Comparison of ENCODE assay signal across 21 cellular contexts in the genomic region with DNA sequence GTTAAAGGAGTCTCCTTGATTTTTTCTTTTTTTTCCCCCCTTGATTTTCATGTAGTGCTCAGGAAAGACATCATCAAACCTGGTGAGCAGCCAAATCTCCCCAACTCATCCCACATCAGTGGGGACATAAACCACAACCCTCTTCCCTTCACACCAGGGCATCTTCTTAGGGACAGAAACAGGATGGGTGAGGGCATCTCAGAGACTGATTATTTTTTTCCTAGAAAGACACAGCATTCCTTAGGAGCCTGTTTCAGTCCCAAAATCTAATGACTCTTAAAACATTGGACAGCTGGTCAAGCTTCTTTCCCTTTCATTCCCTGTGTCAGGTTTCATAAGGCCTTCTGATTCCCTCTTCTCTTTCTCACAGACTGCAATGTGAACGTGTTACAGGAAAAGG.
"Had no signal": no experiment of that assay in that cellular context is flagged by ENCODE, and none has a peak within 500 bp of the region (broad histone marks: within the 10 kb centered on the region; RNA-seq: fewer than 3 reads in every experiment).

No MANE protein-coding gene starts in this region.

- H3K4me2 ChIP-seq: hepatocyte, neural progenitor cell had no signal

- H3K4me1 ChIP-seq: neural progenitor cell, parathyroid adenoma, prostate gland, transverse colon had no signal

- H3K9ac ChIP-seq: neural progenitor cell, parathyroid adenoma had no signal

- H3K27ac ChIP-seq: hepatocyte, neural progenitor cell, parathyroid adenoma, prostate gland, skin epidermis, stomach, thoracic aorta, transverse colon had no signal

- DNase-seq: cerebellar nuclear complex; foreskin melanocyte; head of caudate nucleus; left colon; left ventricle myocardium superior; occipital lobe; stimulated activated CD4-positive, alpha-beta T cell treated with anti-CD3 and anti-CD28 coated beads, Interleukin-2, amount 100 ng/mL, for 24 hours; stimulated activated CD4-positive, alpha-beta T cell treated with anti-CD3 and anti-CD28 coated beads, Interleukin-4, amount 100 ng/mL, for 4 hours; stimulated activated naive CD4-positive, alpha-beta T cell; stomach; substantia nigra; transverse colon had no signal

- H3K4me3 ChIP-seq: hepatocyte, neural progenitor cell, prostate gland, skin epidermis, stomach, thoracic aorta, transverse colon had no signal

- H3K9me3 ChIP-seq: prostate gland, stomach, thoracic aorta, transverse colon had no signal

- H3K27me3 ChIP-seq: hepatocyte, neural progenitor cell, stomach, transverse colon had no signal

- H3K36me3 Mint-ChIP-seq: natural killer cell treated with Interleukin-12 subunit alpha and Interleukin-12 subunit beta and Interleukin-15 and Interleukin-18, amount 100 ng/mL, for 72 hours; neural progenitor cell had no signal

- H3K27me3 Mint-ChIP-seq: dendritic cell treated with granulocyte-macrophage colony-stimulating factor and Interleukin-4, amounts not matched to agents 40 ng/mL and 50 ng/mL, for 4 days; natural killer cell treated with Interleukin-12 subunit alpha and Interleukin-12 subunit beta and Interleukin-15 and Interleukin-18, amount 100 ng/mL, for 72 hours had no signal

- H3K36me3 ChIP-seq: neural progenitor cell, prostate gland, stomach, thoracic aorta, transverse colon had no signal

- ATAC-seq: left colon; left ventricle myocardium superior; natural killer cell treated with Interleukin-12 subunit alpha and Interleukin-12 subunit beta and Interleukin-15 and Interleukin-18, amount 100 ng/mL, for 72 hours; sciatic nerve had no signal

- H3K4me3 Mint-ChIP-seq: dendritic cell treated with granulocyte-macrophage colony-stimulating factor and Interleukin-4, amounts not matched to agents 40 ng/mL and 50 ng/mL, for 4 days; natural killer cell treated with Interleukin-12 subunit alpha and Interleukin-12 subunit beta and Interleukin-15 and Interleukin-18, amount 100 ng/mL, for 72 hours; neural progenitor cell had no signal

- H3K27ac Mint-ChIP-seq: dendritic cell treated with granulocyte-macrophage colony-stimulating factor and Interleukin-4, amounts not matched to agents 40 ng/mL and 50 ng/mL, for 4 days; natural killer cell treated with Interleukin-12 subunit alpha and Interleukin-12 subunit beta and Interleukin-15 and Interleukin-18, amount 100 ng/mL, for 72 hours; neural progenitor cell had no signal

- H2AFZ ChIP-seq: hepatocyte, neural progenitor cell, parathyroid adenoma had no signal

- H3K9me3 Mint-ChIP-seq: dendritic cell treated with granulocyte-macrophage colony-stimulating factor and Interleukin-4, amounts not matched to agents 40 ng/mL and 50 ng/mL, for 4 days; natural killer cell treated with Interleukin-12 subunit alpha and Interleukin-12 subunit beta and Interleukin-15 and Interleukin-18, amount 100 ng/mL, for 72 hours; neural progenitor cell had no signal
